ENCODE assay signal across 8 cellular contexts in the genomic region with DNA sequence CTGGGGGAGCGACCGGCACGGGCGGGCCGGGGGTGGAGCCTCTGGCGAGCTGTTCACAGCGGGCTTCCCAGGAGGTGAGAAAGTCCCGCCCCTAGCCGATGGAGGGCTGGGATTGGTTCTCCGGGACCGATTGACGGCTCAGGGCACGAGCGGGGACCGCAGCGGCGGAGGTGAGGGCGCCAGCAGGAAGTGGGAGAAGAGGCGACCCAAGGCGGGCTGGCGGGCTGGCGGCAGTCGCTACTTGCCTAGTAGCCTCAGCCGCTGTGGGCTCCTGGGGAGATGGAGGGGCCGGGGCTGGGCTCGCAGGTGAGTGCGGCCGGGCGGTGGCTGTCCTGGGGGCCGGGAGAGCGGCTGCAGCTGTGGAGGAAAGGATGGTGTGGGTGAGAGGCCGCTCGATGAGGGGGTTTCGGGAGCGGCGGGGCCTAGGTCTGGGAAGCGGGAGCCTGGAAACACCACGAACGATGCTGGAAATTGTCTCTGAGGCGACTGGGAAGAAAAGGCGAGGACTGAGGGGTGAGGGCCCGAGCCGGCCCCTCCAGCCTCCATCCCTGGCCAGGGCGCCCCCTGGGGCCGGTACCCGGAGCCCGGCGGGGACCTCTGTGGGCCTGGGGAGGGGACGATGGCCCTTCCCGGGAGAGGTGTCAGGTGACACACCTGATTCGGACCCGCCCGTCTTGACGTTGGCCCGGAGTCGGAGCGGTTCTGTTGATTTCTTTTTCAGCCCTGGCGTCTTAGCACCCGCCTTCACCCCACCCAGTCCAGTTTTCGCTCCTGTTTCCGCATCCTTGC. TPM values are rescaled to one million over a fixed set of nuclear protein-coding genes. Genes with fewer than 3 reads are reported as not detected.
A peak's percentile ranks its signal among the peaks of the same experiment; 100 is the strongest.
DNase-seq lines count a peak whose midpoint lies in the region; ATAC-seq and TF ChIP-seq lines count a peak whose summit lies in the region.

ZDHHC13 (plus strand) TSS at position 198 of the 789 bp plus-strand sequence; CDS start at position 280, 82 bp downstream.

- no peaks in the 10 kb centered on the region for H3K9me3 Mint-ChIP-seq in activated naive CD4-positive, alpha-beta T cell treated with anti-CD3 and anti-CD28 coated beads, Interleukin-2, amount 10 ng/mL, durations not matched to agents 7 days and 5 days

- peak; percentile 57 for TF ChIP-seq CTCF in GM12864 (IDR thresholded peaks at IDR 0.05; ENCODE audit: low read depth, low read length, missing control alignments)
- peak; percentile 29 for TF ChIP-seq CTCF in osteoblast (IDR thresholded peaks at IDR 0.05; ENCODE audit: extremely low read depth, low read depth, low read length)
- TF ChIP-seq CTCF in thoracic aorta (IDR thresholded peaks at IDR 0.05) = no peak

- peak within 1 kb of the TSS; percentile 89 for H2AFZ ChIP-seq in osteoblast (ENCODE audit: low read length)

- H3K4me3 ChIP-seq in GM12864 (ENCODE audit: low read depth, low read length) (peak within 1 kb of the TSS; percentile 85), SK-N-MC (peak within 1 kb of the TSS; percentile 89), osteoblast (ENCODE audit: insufficient read depth, low read length) (peak within 1 kb of the TSS; percentile 94), thoracic aorta (peak within 1 kb of the TSS; percentile 90)

- peak within 1 kb of the TSS; percentile 71 for H3K9ac ChIP-seq in SK-N-MC (ENCODE audit: insufficient read length)

- H3K27ac ChIP-seq in SK-N-MC (no peak within 1 kb of the TSS), osteoblast (ENCODE audit: low read depth, low read length) (peak within 1 kb of the TSS; percentile 58), thoracic aorta (no peak within 1 kb of the TSS)

- peak; percentile 87 for DNase-seq in GM12864 (ENCODE audit: low read depth)
- DNase-seq in NCI-H1048 (lab: John Stamatoyannopoulos, UW) = peak; percentile 68
- peak; percentile 28 for DNase-seq in SK-N-MC (ENCODE audit: low read depth, low spot score)
- peak; percentile 98 for DNase-seq in activated naive CD4-positive, alpha-beta T cell treated with anti-CD3 and anti-CD28 coated beads, Interleukin-2, amount 10 ng/mL, durations not matched to agents 7 days and 5 days
- DNase-seq in glomerular visceral epithelial cell (ENCODE audit: extremely low spot score) = peak; percentile 92
- DNase-seq in osteoblast (ENCODE audit: insufficient read length, low spot score, missing footprints) = peak; percentile 99
- DNase-seq in thoracic aorta (ENCODE audit: low spot score) = peak; percentile 54

- H3K27ac Mint-ChIP-seq in activated naive CD4-positive, alpha-beta T cell treated with anti-CD3 and anti-CD28 coated beads, Interleukin-2, amount 10 ng/mL, durations not matched to agents 7 days and 5 days = peak within 1 kb of the TSS; percentile 82

- ATAC-seq in HG02610 (IDR thresholded peaks at IDR 0.05; ENCODE audit: unreplicated experiment) (peak; percentile 100), thoracic aorta (ENCODE audit: insufficient number of reproducible peaks, low FRiP score, low read depth) (peak; percentile 74)

- H3K9me3 ChIP-seq in SK-N-MC (ENCODE audit: low read depth, low read length) = no peaks in the 10 kb centered on the region
- no peaks in the 10 kb centered on the region for H3K9me3 ChIP-seq in osteoblast (ENCODE audit: low read depth, low read length)
- H3K9me3 ChIP-seq in thoracic aorta = no peaks in the 10 kb centered on the region

- H3K36me3 ChIP-seq in SK-N-MC (ENCODE audit: insufficient read depth, low read length) = no peaks in the 10 kb centered on the region
- no peaks in the 10 kb centered on the region for H3K36me3 ChIP-seq in osteoblast (ENCODE audit: insufficient read depth, low read length)
- H3K36me3 ChIP-seq in thoracic aorta = no peaks in the 10 kb centered on the region

- H3K4me2 ChIP-seq in osteoblast (ENCODE audit: insufficient read depth, low read length) = peak within 1 kb of the TSS; percentile 91

- peaks cover 12% of the 10 kb centered on the region for H3K4me1 ChIP-seq in osteoblast (ENCODE audit: insufficient read depth, low read length)
- H3K4me1 ChIP-seq in thoracic aorta (ENCODE audit: control insufficient read depth in 1 of 2, low read depth in 2 of 2) = peaks cover 7 to 15% of the 10 kb centered on the region in 2 donors

- H3K4me3 Mint-ChIP-seq in activated naive CD4-positive, alpha-beta T cell treated with anti-CD3 and anti-CD28 coated beads, Interleukin-2, amount 10 ng/mL, durations not matched to agents 7 days and 5 days = peak within 1 kb of the TSS; percentile 83

- peaks cover 8% of the 10 kb centered on the region for H4K20me1 ChIP-seq in osteoblast (ENCODE audit: insufficient read depth, low read length)

- CTCF ChIA-PET in activated naive CD4-positive, alpha-beta T cell treated with anti-CD3 and anti-CD28 coated beads, Interleukin-2, amount 10 ng/mL, durations not matched to agents 7 days and 5 days (lab: Charles Lee) = interaction anchor here (0.6 to 1.1 kb wide), 3 partner anchors 11 to 46 kb away, joined by 3 to 4 read pairs (median 3); no protein-coding TSS in a partner anchor

- peaks cover 32% of the 10 kb centered on the region for H3K79me2 ChIP-seq in osteoblast (ENCODE audit: insufficient read depth, low read length)

- H3K27me3 Mint-ChIP-seq in activated naive CD4-positive, alpha-beta T cell treated with anti-CD3 and anti-CD28 coated beads, Interleukin-2, amount 10 ng/mL, durations not matched to agents 7 days and 5 days = peaks cover 3% of the 10 kb centered on the region

- peaks cover 50% of the 10 kb centered on the region for H3K4me1 Mint-ChIP-seq in activated naive CD4-positive, alpha-beta T cell treated with anti-CD3 and anti-CD28 coated beads, Interleukin-2, amount 10 ng/mL, durations not matched to agents 7 days and 5 days

- H3K36me3 Mint-ChIP-seq in activated naive CD4-positive, alpha-beta T cell treated with anti-CD3 and anti-CD28 coated beads, Interleukin-2, amount 10 ng/mL, durations not matched to agents 7 days and 5 days = peaks cover 23% of the 10 kb centered on the region

- H3K27me3 ChIP-seq in osteoblast (ENCODE audit: insufficient read depth, low read length) = peaks cover 17% of the 10 kb centered on the region
- no peaks in the 10 kb centered on the region for H3K27me3 ChIP-seq in thoracic aorta (replicated peaks; ENCODE audit: insufficient read depth)

RNA-seq across cellular contexts. Expression of gene ZDHHC13, which starts in this region (rescaled TPM):
- total RNA-seq in osteoblast = 16.6 and 20.6 TPM in 2 replicates
- total RNA-seq in thoracic aorta = 10 to 100 TPM; 11.9 to 12.6 TPM

Comparison
In these comparisons a context has a peak if more than half of its experiments do, and no peak if none do; other contexts are left out.
1. DNase-seq: peak in every context shown above with its lines; median percentile 99 in osteoblast; 98 in activated naive CD4-positive, alpha-beta T cell treated with anti-CD3 and anti-CD28 coated beads, Interleukin-2, amount 10 ng/mL, durations not matched to agents 7 days and 5 days; 92 in glomerular visceral epithelial cell; 87 in GM12864; 68 in NCI-H1048; 54 in thoracic aorta; 28 in SK-N-MC.